Comparison of ENCODE assay signal across 20 cellular contexts in genomic region chr18:76667603-76668002, GRCh38.
DNase-seq lines count a peak whose midpoint lies in the region; ATAC-seq and TF ChIP-seq lines count a peak whose summit lies in the region.
"Had no signal": no experiment of that assay in that cellular context is flagged by ENCODE, and none has a peak within 500 bp of the region (broad histone marks: within the 10 kb centered on the region; RNA-seq: fewer than 3 reads in every experiment).

No MANE protein-coding gene starts in this region.

- no peak overlapping the region for H3K4me3 ChIP-seq in right atrium auricular region
- no peak overlapping the region for H3K4me3 ChIP-seq in esophagus muscularis mucosa
- H3K4me3 ChIP-seq in upper lobe of right lung, result no peak overlapping the region
- H3K4me3 ChIP-seq: A549, BLaER1, HAP-1 had no signal

- ATAC-seq in left ventricle myocardium superior (no peak), upper lobe of right lung (no peak)
- ATAC-seq: A549; CD8-positive, alpha-beta T cell had no signal

- H3K27me3 ChIP-seq in right atrium auricular region, result no peaks in the 10 kb centered on the region
- no peaks in the 10 kb centered on the region for H3K27me3 ChIP-seq in esophagus muscularis mucosa
- H3K27me3 ChIP-seq in upper lobe of right lung, result no peaks in the 10 kb centered on the region
- H3K27me3 ChIP-seq: BLaER1 had no signal

- 84% methylated on average over 12 of the region's 12 CpGs for WGBS in esophagus muscularis mucosa

- intact Hi-C loops in left ventricle myocardium superior (cut with micrococcal nuclease), result no loop called here
- intact Hi-C loops in esophagus muscularis mucosa (cut with DNase I), result no loop called here
- intact Hi-C loops in upper lobe of right lung (cut with DNase I), result no loop called here

- H3K4me1 ChIP-seq in right atrium auricular region (no peaks in the 10 kb centered on the region), esophagus muscularis mucosa (peaks cover 0 to 5% (median 0%) of the 10 kb centered on the region in 4 donors), upper lobe of right lung (no peaks in the 10 kb centered on the region)
- H3K4me1 ChIP-seq: A549, BLaER1, Caco-2 had no signal

- no peak for TF ChIP-seq EP300 in esophagus muscularis mucosa (IDR thresholded peaks at IDR 0.05)

- H3K9me3 ChIP-seq in right atrium auricular region (no peaks in the 10 kb centered on the region), esophagus muscularis mucosa (no peaks in the 10 kb centered on the region), upper lobe of right lung (no peaks in the 10 kb centered on the region)
- H3K9me3 ChIP-seq: A549, BLaER1, Caco-2, HAP-1 had no signal

- no peak for TF ChIP-seq POLR2A in esophagus muscularis mucosa (IDR thresholded peaks at IDR 0.05; ENCODE audit: low read depth)

- no peak for TF ChIP-seq CTCF in right atrium auricular region (IDR thresholded peaks at IDR 0.05)
- TF ChIP-seq CTCF in esophagus muscularis mucosa (IDR thresholded peaks at IDR 0.05), result no peak
- no peak for TF ChIP-seq CTCF in upper lobe of right lung (IDR thresholded peaks at IDR 0.05)
- TF ChIP-seq CTCF in GM13976 (IDR thresholded peaks at IDR 0.05; ENCODE audit: borderline replicate concordance, control extremely low read depth, extremely low read depth, insufficient read depth, missing control alignments), result no peak

- in situ Hi-C loops in GM13976 (cut with MboI; ENCODE audit: low sequenced_read_pairs, unreplicated experiment), result no loop called here

- H3K27ac ChIP-seq in right atrium auricular region, result no peak overlapping the region
- H3K27ac ChIP-seq in esophagus muscularis mucosa (replicated peaks in 1 of 4), result no peak overlapping the region
- H3K27ac ChIP-seq in upper lobe of right lung, result no peak overlapping the region
- H3K27ac ChIP-seq: A549, BLaER1, C4-2B had no signal

- H3K36me3 ChIP-seq in right atrium auricular region (no peaks in the 10 kb centered on the region), esophagus muscularis mucosa (no peaks in the 10 kb centered on the region), upper lobe of right lung (no peaks in the 10 kb centered on the region)
- H3K36me3 ChIP-seq: BLaER1, HAP-1 had no signal

- DNase-seq in right atrium auricular region (ENCODE audit: low spot score) (peak; percentile 50), left ventricle myocardium superior (no peak), esophagus muscularis mucosa (ENCODE audit: extremely low spot score) (peak; percentile 64), upper lobe of right lung (peak; percentile 44), SKM-1 (lab: John Stamatoyannopoulos, UW; ENCODE audit: unreplicated experiment) (no peak), GM13976 (ENCODE audit: low spot score) (no peak), AG20443 (ENCODE audit: low spot score) (no peak)
- DNase-seq: 8988T; ACHN; Caco-2; CD4-positive, CD25-positive, alpha-beta regulatory T cell; CD8-positive, alpha-beta T cell; DMS153; DND-41; GOT3; HFFc6 had no signal

Comparison
In these comparisons a context has a peak if more than half of its experiments do, and no peak if none do; other contexts are left out.
1. DNase-seq: peak in right atrium auricular region (single experiment), esophagus muscularis mucosa (single experiment) and upper lobe of right lung (single experiment); none in left ventricle myocardium superior (single experiment), SKM-1 (single experiment), GM13976 (single experiment) and AG20443 (single experiment).